Comparison of ENCODE assay signal across 13 cellular contexts in the genomic region with DNA sequence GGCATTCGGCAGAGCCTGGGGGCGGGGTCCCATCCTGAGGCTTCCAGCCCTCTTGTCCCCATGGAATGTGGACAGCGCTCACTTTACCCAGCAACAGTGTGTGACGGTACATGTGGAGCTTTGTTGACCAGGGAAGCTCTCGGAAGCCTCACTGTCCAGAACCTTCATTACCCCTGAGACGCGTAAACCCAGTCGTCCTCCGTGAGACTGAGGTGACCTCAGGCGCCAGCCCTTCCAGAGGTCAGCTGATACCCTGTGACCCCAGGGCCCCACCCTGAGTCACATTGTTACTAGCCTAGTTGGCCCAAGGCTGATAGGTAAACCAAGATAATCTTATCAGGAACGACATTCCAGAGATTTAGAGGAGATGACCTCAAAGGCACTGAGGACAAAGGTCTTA. TPM values are rescaled to one million over a fixed set of nuclear protein-coding genes. Genes with fewer than 3 reads are reported as not detected.
"Had no signal": no experiment of that assay in that cellular context is flagged by ENCODE, and none has a peak within 500 bp of the region (broad histone marks: within the 10 kb centered on the region; RNA-seq: fewer than 3 reads in every experiment).

No MANE protein-coding gene starts in this region.

- DNase-seq: activated CD4-positive, alpha-beta memory T cell treated with anti-CD3 and anti-CD28 coated beads, Interleukin-2, amount 10 ng/mL, durations not matched to agents 7 days and 5 days; activated naive CD8-positive, alpha-beta T cell treated with anti-CD3 and anti-CD28 coated beads, Interleukin-2, amount 10 ng/mL, durations not matched to agents 7 days and 5 days; activated T-cell treated with anti-CD3 and anti-CD28 coated beads, Interleukin-2, amount 50 U/mL, for 72 hours; anterior cingulate cortex; effector CD8-positive, alpha-beta T cell; hypothalamus; stimulated activated CD4-positive, alpha-beta T cell treated with anti-CD3 and anti-CD28 coated beads, Interleukin-4, amount 100 ng/mL, for 4 hours; stimulated activated naive CD8-positive, alpha-beta T cell treated with anti-CD3 and anti-CD28 coated beads, Interleukin-15, amount 100 ng/mL, for 72 hours; T1000 had no signal

- H3K4me1 Mint-ChIP-seq: activated CD4-positive, alpha-beta memory T cell treated with anti-CD3 and anti-CD28 coated beads, Interleukin-2, amount 10 ng/mL, durations not matched to agents 7 days and 5 days; activated naive CD8-positive, alpha-beta T cell treated with anti-CD3 and anti-CD28 coated beads, Interleukin-2, amount 10 ng/mL, durations not matched to agents 7 days and 5 days; stimulated activated naive CD8-positive, alpha-beta T cell treated with anti-CD3 and anti-CD28 coated beads, Interleukin-15, amount 100 ng/mL, for 72 hours had no signal

- H3K36me3 Mint-ChIP-seq: activated naive CD8-positive, alpha-beta T cell treated with anti-CD3 and anti-CD28 coated beads, Interleukin-2, amount 10 ng/mL, durations not matched to agents 7 days and 5 days; natural killer cell treated with Interleukin-12 subunit alpha and Interleukin-12 subunit beta and Interleukin-15 and Interleukin-18, amount 100 ng/mL, for 72 hours had no signal

- ATAC-seq: stimulated activated naive CD8-positive, alpha-beta T cell treated with anti-CD3 and anti-CD28 coated beads, Interleukin-15, amount 100 ng/mL, for 72 hours had no signal

- H3K36me3 ChIP-seq: thoracic aorta had no signal

- H3K27ac Mint-ChIP-seq: activated CD4-positive, alpha-beta memory T cell treated with anti-CD3 and anti-CD28 coated beads, Interleukin-2, amount 10 ng/mL, durations not matched to agents 7 days and 5 days; activated naive CD8-positive, alpha-beta T cell treated with anti-CD3 and anti-CD28 coated beads, Interleukin-2, amount 10 ng/mL, durations not matched to agents 7 days and 5 days; activated T-cell treated with anti-CD3 and anti-CD28 coated beads, Interleukin-2, amount 50 U/mL, for 72 hours; natural killer cell treated with Interleukin-12 subunit alpha and Interleukin-12 subunit beta and Interleukin-15 and Interleukin-18, amount 100 ng/mL, for 72 hours; stimulated activated naive CD8-positive, alpha-beta T cell treated with anti-CD3 and anti-CD28 coated beads, Interleukin-15, amount 100 ng/mL, for 72 hours had no signal

- H3K9me3 Mint-ChIP-seq: activated CD4-positive, alpha-beta memory T cell treated with anti-CD3 and anti-CD28 coated beads, Interleukin-2, amount 10 ng/mL, durations not matched to agents 7 days and 5 days; activated naive CD8-positive, alpha-beta T cell treated with anti-CD3 and anti-CD28 coated beads, Interleukin-2, amount 10 ng/mL, durations not matched to agents 7 days and 5 days; activated T-cell treated with anti-CD3 and anti-CD28 coated beads, Interleukin-2, amount 50 U/mL, for 72 hours; natural killer cell treated with Interleukin-12 subunit alpha and Interleukin-12 subunit beta and Interleukin-15 and Interleukin-18, amount 100 ng/mL, for 72 hours; stimulated activated naive CD8-positive, alpha-beta T cell treated with anti-CD3 and anti-CD28 coated beads, Interleukin-15, amount 100 ng/mL, for 72 hours had no signal

- H3K4me3 Mint-ChIP-seq: activated CD4-positive, alpha-beta memory T cell treated with anti-CD3 and anti-CD28 coated beads, Interleukin-2, amount 10 ng/mL, durations not matched to agents 7 days and 5 days; activated naive CD8-positive, alpha-beta T cell treated with anti-CD3 and anti-CD28 coated beads, Interleukin-2, amount 10 ng/mL, durations not matched to agents 7 days and 5 days; activated T-cell treated with anti-CD3 and anti-CD28 coated beads, Interleukin-2, amount 50 U/mL, for 72 hours; natural killer cell treated with Interleukin-12 subunit alpha and Interleukin-12 subunit beta and Interleukin-15 and Interleukin-18, amount 100 ng/mL, for 72 hours; stimulated activated naive CD8-positive, alpha-beta T cell treated with anti-CD3 and anti-CD28 coated beads, Interleukin-15, amount 100 ng/mL, for 72 hours had no signal

- H3K4me3 ChIP-seq: thoracic aorta had no signal

- H3K27ac ChIP-seq: epithelial cell of prostate, thoracic aorta, VCaP had no signal

- H3K9me3 ChIP-seq: thoracic aorta had no signal

RNA-seq across cellular contexts. Expression of a gene that starts 39.0 kb away (rescaled TPM):
- total RNA-seq: natural killer cell treated with Interleukin-12 subunit alpha and Interleukin-12 subunit beta and Interleukin-15 and Interleukin-18, amount 100 ng/mL, for 72 hours had no signal
